Comparison of ENCODE assay signal across 3 cellular contexts in the genomic region with DNA sequence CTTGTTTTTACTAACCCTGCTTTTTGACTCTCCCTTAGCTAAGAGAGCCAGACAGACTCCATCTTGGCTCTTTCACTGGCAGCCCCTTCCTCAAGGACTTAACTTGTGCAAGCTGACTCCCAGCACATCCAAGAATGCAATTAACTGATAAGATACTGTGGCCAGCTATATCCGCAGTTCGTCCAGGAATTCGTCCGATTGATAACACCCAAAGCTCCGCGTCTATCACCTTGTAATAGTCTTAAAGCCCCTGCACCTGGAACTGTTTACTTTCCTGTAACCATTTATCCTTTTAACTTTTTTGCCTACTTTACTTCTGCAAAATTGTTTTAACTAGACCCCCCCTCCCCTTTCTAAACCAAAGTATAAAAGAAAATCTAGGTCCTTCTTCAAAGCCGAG. TPM values are rescaled to one million over a fixed set of nuclear protein-coding genes. Genes with fewer than 3 reads are reported as not detected.
"Had no signal": no experiment of that assay in that cellular context is flagged by ENCODE, and none has a peak within 500 bp of the region (broad histone marks: within the 10 kb centered on the region; RNA-seq: fewer than 3 reads in every experiment).

No MANE protein-coding gene starts in this region.

RNA-seq across cellular contexts. Expression of gene WDR72, which starts 50.8 kb away (rescaled TPM):
- total RNA-seq: LHCN-M2, M059J, MCF 10A had no signal
